Comparison of ENCODE assay signal across 8 cellular contexts in the genomic region with DNA sequence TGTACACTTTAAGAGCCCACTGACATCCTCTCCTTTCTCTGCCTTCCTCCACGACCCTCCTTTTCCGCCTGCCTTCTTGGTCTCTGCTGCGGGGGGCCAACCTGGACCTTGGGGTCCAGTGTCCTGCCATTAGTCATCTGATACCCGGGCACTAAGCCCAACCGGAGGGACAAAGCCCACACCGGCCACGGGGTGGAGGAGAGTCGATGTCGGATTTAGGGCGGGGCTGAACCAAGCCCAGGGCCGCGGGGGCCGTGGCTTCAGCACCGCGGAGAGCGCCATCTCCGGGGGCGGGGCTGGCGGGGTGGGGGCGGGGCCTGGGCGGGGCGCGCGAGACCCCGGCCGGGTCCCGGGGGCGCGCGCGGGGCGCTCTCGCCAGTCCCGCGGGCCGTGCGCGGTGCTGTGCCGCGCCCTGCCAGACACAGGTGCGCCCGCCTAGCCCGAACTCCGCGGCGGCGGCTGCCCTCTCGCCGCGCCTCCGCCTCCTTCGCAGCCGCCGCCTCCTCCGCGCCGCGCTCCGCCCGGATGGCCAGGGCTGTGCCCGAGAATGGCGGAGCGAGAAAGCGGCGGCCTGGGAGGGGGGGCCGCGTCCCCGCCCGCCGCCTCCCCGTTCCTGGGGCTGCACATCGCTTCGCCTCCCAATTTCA. TPM values are rescaled to one million over a fixed set of nuclear protein-coding genes. Genes with fewer than 3 reads are reported as not detected.
A peak's percentile ranks its signal among the peaks of the same experiment; 100 is the strongest.
DNase-seq lines count a peak whose midpoint lies in the region; ATAC-seq and TF ChIP-seq lines count a peak whose summit lies in the region.

A gene (plus strand): TSS at position 378 of the 647 bp plus-strand sequence. CDS start 170 bp downstream, at position 548.

- H3K79me2 ChIP-seq in PC-9 (ENCODE audit: low read depth) = no peaks in the 10 kb centered on the region

- no peak for TF ChIP-seq CTCF in PC-9 (conservative IDR thresholded peaks at IDR 0.05)
- TF ChIP-seq CTCF in foreskin keratinocyte (conservative IDR thresholded peaks at IDR 0.05) = no peak
- no peak for TF ChIP-seq CTCF in upper lobe of left lung (IDR thresholded peaks at IDR 0.05)

- DNase-seq in Right ventricle myocardium inferior (ENCODE audit: missing footprints) (peak; percentile 73), cardiac septum (ENCODE audit: low spot score) (no peak), PC-9 (peak in 1 of 2 experiments; percentile 60), foreskin keratinocyte (peak in 1 of 2 donors; percentile 7), nucleus accumbens (lab: John Stamatoyannopoulos, UW) (peak in 30 of 56 donors; percentile 23 to 75 (median 38)), upper lobe of left lung (peak; percentile 39 to 92)
- peak; percentile 46 for DNase-seq in activated T-helper 2 cell treated with anti-CD3 and anti-CD28 coated beads, Interferon-gamma antibody, Interleukin-2, Interleukin-4, amounts not matched to agents 10 μg/mL and 5 μg/mL and 100 μg/mL, durations not matched to agents 14 hours and 24 hours and 36 hours (ENCODE audit: low spot score)

- peak within 1 kb of the TSS; percentile 53; the same call in 1 of the 2 replicates for H3K4me3 ChIP-seq in PC-9
- peak within 1 kb of the TSS in 3 of 4 donors; percentile 58 to 67 (median 61) for H3K4me3 ChIP-seq in upper lobe of left lung

- H3K4me3 Mint-ChIP-seq in activated T-helper 2 cell treated with anti-CD3 and anti-CD28 coated beads, Interferon-gamma antibody, Interleukin-2, Interleukin-4, amounts not matched to agents 10 μg/mL and 5 μg/mL and 100 μg/mL, durations not matched to agents 14 hours and 24 hours and 36 hours (ENCODE audit: low read depth) = peak within 1 kb of the TSS; percentile 51

- no peak for TF ChIP-seq POLR2A in upper lobe of left lung (IDR thresholded peaks at IDR 0.05)

- H3K36me3 ChIP-seq in PC-9 (ENCODE audit: low read depth) (no peaks in the 10 kb centered on the region), upper lobe of left lung (peaks cover 10 to 24% (median 22%) of the 10 kb centered on the region in 4 donors)

- no TSS peak for BruUV-seq in PC-9 (replicated peaks; lab: Mats Ljungman, UMichigan)

- H3K9me3 Mint-ChIP-seq in activated T-helper 2 cell treated with anti-CD3 and anti-CD28 coated beads, Interferon-gamma antibody, Interleukin-2, Interleukin-4, amounts not matched to agents 10 μg/mL and 5 μg/mL and 100 μg/mL, durations not matched to agents 14 hours and 24 hours and 36 hours = no peaks in the 10 kb centered on the region

- CTCF ChIA-PET in PC-9 (lab: Charles Lee) = no interaction called here

- TF ChIP-seq EP300 in upper lobe of left lung (IDR thresholded peaks at IDR 0.05) = no peak

- H3F3A ChIP-seq in PC-9 (ENCODE audit: insufficient read depth, low read depth) = no peaks in the 10 kb centered on the region

- 5 to 10% methylated on average over 10 to 13 of the region's 73 CpGs for WGBS in upper lobe of left lung, 2 donors

- H2AFZ ChIP-seq in PC-9 = no peak within 1 kb of the TSS

- no peaks in the 10 kb centered on the region for H3K9me3 ChIP-seq in PC-9 (ENCODE audit: insufficient read depth, low read depth)
- H3K9me3 ChIP-seq in upper lobe of left lung = no peaks in the 10 kb centered on the region

- H3K4me1 Mint-ChIP-seq in activated T-helper 2 cell treated with anti-CD3 and anti-CD28 coated beads, Interferon-gamma antibody, Interleukin-2, Interleukin-4, amounts not matched to agents 10 μg/mL and 5 μg/mL and 100 μg/mL, durations not matched to agents 14 hours and 24 hours and 36 hours (ENCODE audit: low read depth) = peaks cover 3% of the 10 kb centered on the region

- H3K9me2 ChIP-seq in PC-9 (ENCODE audit: insufficient read depth) = no peaks in the 10 kb centered on the region

- H3K27ac ChIP-seq in PC-9 = no peak within 1 kb of the TSS
- H3K27ac ChIP-seq in foreskin keratinocyte = no peak within 1 kb of the TSS
- H3K27ac ChIP-seq in upper lobe of left lung = no peak within 1 kb of the TSS

- peaks cover 12% of the 10 kb centered on the region; the same call in 1 of the 2 replicates for H4K20me1 ChIP-seq in PC-9 (ENCODE audit: insufficient read depth)

- H3K36me3 Mint-ChIP-seq in activated T-helper 2 cell treated with anti-CD3 and anti-CD28 coated beads, Interferon-gamma antibody, Interleukin-2, Interleukin-4, amounts not matched to agents 10 μg/mL and 5 μg/mL and 100 μg/mL, durations not matched to agents 14 hours and 24 hours and 36 hours (ENCODE audit: low read depth) = peaks cover 5% of the 10 kb centered on the region

- H3K4me2 ChIP-seq in PC-9 = peak within 1 kb of the TSS; percentile 69

- no peaks in the 10 kb centered on the region for H3K4me1 ChIP-seq in PC-9 (replicated peaks; ENCODE audit: insufficient read depth)
- no peaks in the 10 kb centered on the region for H3K4me1 ChIP-seq in foreskin keratinocyte
- H3K4me1 ChIP-seq in upper lobe of left lung = peaks cover 5 to 12% (median 8%) of the 10 kb centered on the region in 4 donors

- ATAC-seq in Right ventricle myocardium inferior (peak; percentile 69), HG03521 (IDR thresholded peaks at IDR 0.05; ENCODE audit: unreplicated experiment) (peak; percentile 56), foreskin keratinocyte (peak; percentile 83), upper lobe of left lung (ENCODE audit: low FRiP score in 2 of 2) (peak; percentile 78 to 83)

- intact Hi-C loops in Right ventricle myocardium inferior (cut with DNase I) = no loop called here
- intact Hi-C loops in cardiac septum (cut with DNase I) = no loop called here
- intact Hi-C loops in PC-9 (cut with micrococcal nuclease; ENCODE audit: unreplicated experiment) = no loop called here
- intact Hi-C loops in activated T-helper 2 cell treated with anti-CD3 and anti-CD28 coated beads, Interferon-gamma antibody, Interleukin-2, Interleukin-4, amounts not matched to agents 10 μg/mL and 5 μg/mL and 100 μg/mL, durations not matched to agents 14 hours and 24 hours and 36 hours (cut with micrococcal nuclease) = loop anchor here (1.0 kb wide), 1 partner anchor 33 kb away; no protein-coding TSS in a partner anchor

- peaks cover 8% of the 10 kb centered on the region for H3K27me3 Mint-ChIP-seq in activated T-helper 2 cell treated with anti-CD3 and anti-CD28 coated beads, Interferon-gamma antibody, Interleukin-2, Interleukin-4, amounts not matched to agents 10 μg/mL and 5 μg/mL and 100 μg/mL, durations not matched to agents 14 hours and 24 hours and 36 hours (ENCODE audit: low read depth)

- H3K27ac Mint-ChIP-seq in activated T-helper 2 cell treated with anti-CD3 and anti-CD28 coated beads, Interferon-gamma antibody, Interleukin-2, Interleukin-4, amounts not matched to agents 10 μg/mL and 5 μg/mL and 100 μg/mL, durations not matched to agents 14 hours and 24 hours and 36 hours = no peak within 1 kb of the TSS

- no peaks in the 10 kb centered on the region; the same call in 1 of the 2 replicates for H3K27me3 ChIP-seq in PC-9 (ENCODE audit: insufficient read depth, low read depth)
- H3K27me3 ChIP-seq in foreskin keratinocyte = peaks cover 7% of the 10 kb centered on the region
- H3K27me3 ChIP-seq in upper lobe of left lung = peaks cover 0 to 5% (median 0%) of the 10 kb centered on the region in 4 donors

- POLR2A ChIA-PET in PC-9 (lab: Charles Lee; ENCODE audit: unreplicated experiment) = no interaction called here

RNA-seq across cellular contexts. Expression of the gene that starts here (rescaled TPM):
- 5.9 TPM for total RNA-seq in Right ventricle myocardium inferior
- total RNA-seq in cardiac septum = 7.5 TPM
- 13.6 and 18.8 TPM in 2 replicates for total RNA-seq in PC-9 (2021)
- total RNA-seq in activated T-helper 2 cell treated with anti-CD3 and anti-CD28 coated beads, Interferon-gamma antibody, Interleukin-2, Interleukin-4, amounts not matched to agents 10 μg/mL and 5 μg/mL and 100 μg/mL, durations not matched to agents 14 hours and 24 hours and 36 hours = 0.46 and 0.66 TPM in 2 replicates
- 0.78 and 1.0 TPM in 2 replicates for total RNA-seq in foreskin keratinocyte
- polyA plus RNA-seq in foreskin keratinocyte = 0.54 and 1.0 TPM in 2 replicates
- 10 to 100 TPM in 1 of 6 donors, 1 to 10 TPM in 5; 2.1 to 16.0 (median 8.7) TPM for total RNA-seq in upper lobe of left lung

Comparison
In these comparisons a context has a peak if more than half of its experiments do, and no peak if none do; other contexts are left out.
1. Peak in DNase-seq in activated T-helper 2 cell treated with anti-CD3 and anti-CD28 coated beads, Interferon-gamma antibody, Interleukin-2, Interleukin-4, amounts not matched to agents 10 μg/mL and 5 μg/mL and 100 μg/mL, durations not matched to agents 14 hours and 24 hours and 36 hours; RNA of the gene not detected or under 1 TPM.